In the genomic region with DNA sequence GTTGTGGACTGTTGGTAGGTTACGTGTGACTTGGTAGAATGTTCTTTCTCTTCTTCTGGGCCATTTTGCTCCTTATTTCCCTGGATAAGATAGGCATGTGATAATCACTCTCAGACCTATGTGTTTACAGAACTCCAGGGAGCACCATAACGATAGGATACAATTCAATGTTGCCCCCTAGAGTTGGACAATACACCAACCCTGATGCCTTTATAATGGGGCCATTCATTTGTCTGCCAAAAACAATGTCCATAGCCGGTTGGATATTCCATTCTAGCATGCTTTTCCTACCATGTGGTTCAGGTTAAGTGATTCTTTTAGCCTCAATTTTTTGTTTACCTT, we compare ENCODE assay signal across 23 cellular contexts.
A peak's percentile ranks its signal among the peaks of the same experiment; 100 is the strongest.
DNase-seq lines count a peak whose midpoint lies in the region; ATAC-seq, FAIRE-seq and TF ChIP-seq lines count a peak whose summit lies in the region.
"Had no signal": no experiment of that assay in that cellular context is flagged by ENCODE, and none has a peak within 500 bp of the region (broad histone marks: within the 10 kb centered on the region; RNA-seq: fewer than 3 reads in every experiment).

No MANE protein-coding gene starts in this region.

- H2AFZ ChIP-seq in HepG2 (ENCODE audit: low read length) (no peak overlapping the region), hepatocyte (no peak overlapping the region)

- H3K27ac ChIP-seq in HepG2 (ENCODE audit: extremely low read length, insufficient read depth, low read length) (no peak overlapping the region), right lobe of liver (no peak overlapping the region), Panc1 (ENCODE audit: low read length) (no peak overlapping the region), hepatocyte (peak overlapping the region; percentile 86), gastroesophageal sphincter (no peak overlapping the region)
- H3K27ac ChIP-seq: left ventricle myocardium inferior, psoas muscle had no signal

- no peaks in the 10 kb centered on the region for H4K20me1 ChIP-seq in HepG2 (ENCODE audit: insufficient read depth, low read length)
- H4K20me1 ChIP-seq in hepatocyte (ENCODE audit: insufficient read depth, poor library complexity, severe bottlenecking) = no peaks in the 10 kb centered on the region

- H3K9ac ChIP-seq in HepG2 (ENCODE audit: insufficient read depth, low read depth, low read length) = no peak overlapping the region

- BruUV-seq in HepG2 (replicated peaks; lab: Mats Ljungman, UMichigan) (no TSS peak), Panc1 (replicated peaks; lab: Mats Ljungman, UMichigan) (no TSS peak)

- TF ChIP-seq POLR2A in HepG2 (IDR thresholded peaks at IDR 0.05; ENCODE audit: insufficient read depth in 1 of 2, low read depth in 2 of 2, low read length in 2 of 2) (no peak), right lobe of liver (IDR thresholded peaks at IDR 0.05) (no peak), gastroesophageal sphincter (IDR thresholded peaks at IDR 0.05) (no peak)

- peak; percentile 30; the same call in 1 of the 3 replicates for ATAC-seq in HepG2
- no peak for ATAC-seq in right lobe of liver
- ATAC-seq in Panc1 = no peak
- no peak for ATAC-seq in activated CD4-positive, CD25-positive, alpha-beta regulatory T cell treated with anti-CD3 and anti-CD28 coated beads, Interleukin-2, amount 50 U/mL, for 24 hours
- ATAC-seq in GM21381 (IDR thresholded peaks at IDR 0.05; ENCODE audit: unreplicated experiment) = no peak
- ATAC-seq in gastroesophageal sphincter = no peak
- ATAC-seq: psoas muscle had no signal

- H3K27me3 ChIP-seq in HepG2 (ENCODE audit: control insufficient read depth in 1 of 2, insufficient read depth in 2 of 2, low read length in 2 of 2) = no peaks in the 10 kb centered on the region
- no peaks in the 10 kb centered on the region for H3K27me3 ChIP-seq in right lobe of liver
- H3K27me3 ChIP-seq in Panc1 (ENCODE audit: control insufficient read depth, insufficient read depth, low read length) = no peaks in the 10 kb centered on the region; the same call in 1 of the 2 replicates
- H3K27me3 ChIP-seq in hepatocyte = no peaks in the 10 kb centered on the region
- H3K27me3 ChIP-seq in gastroesophageal sphincter = no peaks in the 10 kb centered on the region

- in situ Hi-C loops in HepG2 (cut with HindIII; ENCODE audit: extremely low pct_ligation_motif_present, low pct_unique_long_range_greater_than_20kb) (no loop called here), Panc1 (cut with HindIII; ENCODE audit: low pct_unique_long_range_greater_than_20kb, low sequenced_read_pairs) (no loop called here)

- TF ChIP-seq CTCF in HepG2 (CRISPR knock-in tag; IDR thresholded peaks at IDR 0.05) (peak; percentile 44), right lobe of liver (IDR thresholded peaks at IDR 0.05) (no peak), Panc1 (IDR thresholded peaks at IDR 0.05) (peak; percentile 9; the same call in 1 of the 2 replicates), hepatocyte (IDR thresholded peaks at IDR 0.05; ENCODE audit: poor library complexity) (no peak), gastroesophageal sphincter (IDR thresholded peaks at IDR 0.05) (no peak)

- H3K36me3 ChIP-seq in HepG2 (replicated peaks in 1 of 2; ENCODE audit: control insufficient read depth in 1 of 2, insufficient read depth in 2 of 2, low read length in 2 of 2) (no peaks in the 10 kb centered on the region), right lobe of liver (no peaks in the 10 kb centered on the region), Panc1 (ENCODE audit: control insufficient read depth, insufficient read depth, low read length) (no peaks in the 10 kb centered on the region), hepatocyte (replicated peaks; ENCODE audit: insufficient read depth, low read depth) (no peaks in the 10 kb centered on the region), gastroesophageal sphincter (no peaks in the 10 kb centered on the region)
- H3K36me3 ChIP-seq: left ventricle myocardium inferior had no signal

- H3K9me3 ChIP-seq in HepG2 (ENCODE audit: low read length) (no peaks in the 10 kb centered on the region), right lobe of liver (no peaks in the 10 kb centered on the region), Panc1 (ENCODE audit: control insufficient read depth, insufficient read depth, low read depth, low read length) (no peaks in the 10 kb centered on the region; the same call in 1 of the 2 replicates), hepatocyte (ENCODE audit: low read depth) (no peaks in the 10 kb centered on the region), gastroesophageal sphincter (no peaks in the 10 kb centered on the region)
- H3K9me3 ChIP-seq: left ventricle myocardium inferior, mucosa of descending colon, psoas muscle had no signal

- TF ChIP-seq EP300 in HepG2 (IDR thresholded peaks at IDR 0.05; ENCODE audit: low read depth in 2 of 2, low read length in 2 of 2) (no peak), HepG2 (CRISPR knock-in tag; IDR thresholded peaks at IDR 0.05; ENCODE audit: borderline replicate concordance) (no peak), gastroesophageal sphincter (IDR thresholded peaks at IDR 0.05) (no peak)

- no peak overlapping the region for H3K4me2 ChIP-seq in HepG2 (ENCODE audit: low read depth, low read length)
- no peak overlapping the region for H3K4me2 ChIP-seq in hepatocyte
- H3K4me2 ChIP-seq: smooth muscle cell had no signal

- TF ChIP-seq RAD21 in HepG2 (CRISPR knock-in tag; IDR thresholded peaks at IDR 0.05) = no peak

- CTCF ChIA-PET in HepG2 (lab: Yijun Ruan, JAX; ENCODE audit: low intra/inter-chr PET ratio, low total read pairs) = interaction anchor here (1.1 kb wide), 1 partner anchor 269 kb away, joined by 3 read pairs; no protein-coding TSS in a partner anchor
- CTCF ChIA-PET in Panc1 (lab: Charles Lee) = no interaction called here

- H3K79me2 ChIP-seq in HepG2 (ENCODE audit: insufficient read depth, low read length) = no peaks in the 10 kb centered on the region
- no peaks in the 10 kb centered on the region for H3K79me2 ChIP-seq in hepatocyte

- H3K4me3 ChIP-seq in HepG2 (replicated peaks in 1 of 3; ENCODE audit: insufficient read depth in 1 of 3, low read depth in 2 of 3, low read length in 3 of 3) (no peak overlapping the region), right lobe of liver (no peak overlapping the region), Panc1 (ENCODE audit: low read depth in 2 of 2, low read length in 2 of 2) (no peak overlapping the region), hepatocyte (no peak overlapping the region), gastroesophageal sphincter (no peak overlapping the region)
- H3K4me3 ChIP-seq: left ventricle myocardium inferior, mucosa of descending colon, psoas muscle, smooth muscle cell had no signal

- intact Hi-C loops in HepG2 (cut with micrococcal nuclease; ENCODE audit: unreplicated experiment) = no loop called here
- intact Hi-C loops in right lobe of liver (cut with DNase I) = no loop called here
- intact Hi-C loops in Panc1 (cut with micrococcal nuclease; ENCODE audit: unreplicated experiment) = no loop called here

- no peaks in the 10 kb centered on the region for H3K9me2 ChIP-seq in hepatocyte (replicated peaks; ENCODE audit: insufficient read depth)

- POLR2A ChIA-PET in HepG2 (lab: Yijun Ruan, JAX) = no interaction called here
- POLR2A ChIA-PET in Panc1 (lab: Charles Lee) = no interaction called here

- peaks cover 26% of the 10 kb centered on the region for H3K4me1 ChIP-seq in HepG2 (ENCODE audit: insufficient read depth, low read length)
- peaks cover 0 to 34% (median 0%) of the 10 kb centered on the region in 4 donors for H3K4me1 ChIP-seq in right lobe of liver
- no peaks in the 10 kb centered on the region for H3K4me1 ChIP-seq in Panc1 (ENCODE audit: control insufficient read depth, insufficient read depth, low read length)
- H3K4me1 ChIP-seq in hepatocyte (ENCODE audit: insufficient read depth) = peaks cover 9% of the 10 kb centered on the region
- no peaks in the 10 kb centered on the region for H3K4me1 ChIP-seq in gastroesophageal sphincter

- no peak for DNase-seq in HepG2 (ENCODE audit: low spot score)
- DNase-seq in right lobe of liver = no peak
- no peak for DNase-seq in Panc1 (ENCODE audit: low read depth, low spot score)
- DNase-seq in hepatocyte (ENCODE audit: low spot score) = no peak
- DNase-seq in stimulated activated naive CD4-positive, alpha-beta T cell (lab: John Stamatoyannopoulos, UW) = no peak
- DNase-seq: ACHN; activated CD4-positive, alpha-beta T cell treated with anti-CD3 and anti-CD28 coated beads, Interleukin-2, amount 10 ng/mL, durations not matched to agents 24 days and 14 days; activated CD8-positive, alpha-beta memory T cell treated with anti-CD3 and anti-CD28 coated beads, Interleukin-2, amount 50 U/mL, for 4 hours; activated gamma-delta T cell; DMS153; glutamatergic neuron; KG1; left ventricle myocardium inferior; NCI-H1105; NCI-H82; psoas muscle; stimulated activated CD4-positive, alpha-beta T cell treated with anti-CD3 and anti-CD28 coated beads, Interleukin-4, amount 100 ng/mL, for 4 hours had no signal

- no peak for FAIRE-seq in HepG2 (lab: Jason Lieb, UNC)
- FAIRE-seq: TTC549 had no signal

- 47% methylated on average over 3 of the region's 3 CpGs for WGBS in HepG2 (ENCODE audit: low lambda C conversion rate)
- 58% methylated on average over 2 of the region's 3 CpGs for WGBS in right lobe of liver (ENCODE audit: insufficient coverage, low coverage, low lambda C conversion rate, missing lambda C conversion rate)
- 85% methylated on average over 3 of the region's 3 CpGs for WGBS in hepatocyte (ENCODE audit: low lambda C conversion rate, missing lambda C conversion rate)
- 67 to 75% methylated on average over 3 of the region's 3 CpGs for WGBS in gastroesophageal sphincter (ENCODE audit: low coverage in 1 of 2), 2 donors

TF ChIP-seq in HepG2, 621 proteins besides CTCF, POLR2A, EP300 and RAD21:
- TF ChIP-seq ZNF317 (CRISPR knock-in tag; IDR thresholded peaks at IDR 0.05) (peak; percentile 98), ZNF605 (CRISPR knock-in tag; IDR thresholded peaks at IDR 0.05) (no peak), PRMT3 (CRISPR knock-in tag; IDR thresholded peaks at IDR 0.05; ENCODE audit: borderline replicate concordance, low read depth) (no peak), STAG1 (CRISPR knock-in tag; IDR thresholded peaks at IDR 0.05) (peak; percentile 59), ZNF441 (CRISPR knock-in tag; IDR thresholded peaks at IDR 0.05; ENCODE audit: borderline replicate concordance) (no peak)
- TF ChIP-seq, protein P1, sequence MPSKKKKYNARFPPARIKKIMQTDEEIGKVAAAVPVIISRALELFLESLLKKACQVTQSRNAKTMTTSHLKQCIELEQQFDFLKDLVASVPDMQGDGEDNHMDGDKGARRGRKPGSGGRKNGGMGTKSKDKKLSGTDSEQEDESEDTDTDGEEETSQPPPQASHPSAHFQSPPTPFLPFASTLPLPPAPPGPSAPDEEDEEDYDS (CRISPR knock-in tag; IDR thresholded peaks at IDR 0.05) = no peak

Comparison
In these comparisons a context has a peak if more than half of its experiments do, and no peak if none do; other contexts are left out.
1. CTCF ChIP-seq: peak in HepG2 (single experiment) and Panc1 (single experiment); none in right lobe of liver (0 of 4), hepatocyte (single experiment) and gastroesophageal sphincter (0 of 4).